ENCODE assay signal across 16 cellular contexts in genomic region chr2:216495656-216496055, GRCh38. TPM values are rescaled to one million over a fixed set of nuclear protein-coding genes. Genes with fewer than 3 reads are reported as not detected.
DNase-seq lines count a peak whose midpoint lies in the region; ATAC-seq, FAIRE-seq and TF ChIP-seq lines count a peak whose summit lies in the region.
"Had no signal": no experiment of that assay in that cellular context is flagged by ENCODE, and none has a peak within 500 bp of the region (broad histone marks: within the 10 kb centered on the region; RNA-seq: fewer than 3 reads in every experiment).

No MANE protein-coding gene starts in this region.

- FAIRE-seq in endothelial cell of umbilical vein (lab: Jason Lieb, UNC) = peak; percentile 77
- FAIRE-seq: endometrium had no signal

- POLR2A ChIA-PET in endothelial cell of umbilical vein (lab: Charles Lee) = no interaction called here

- peaks cover 83% of the 10 kb centered on the region for H3K4me1 ChIP-seq in SJSA1 (replicated peaks)
- H3K4me1 ChIP-seq in endothelial cell of umbilical vein (ENCODE audit: control insufficient read depth, extremely low read depth, insufficient read depth, low read length) = peaks cover 55% of the 10 kb centered on the region
- peaks cover 20 to 75% (median 54%) of the 10 kb centered on the region in 6 donors for H3K4me1 ChIP-seq in spleen

- peak overlapping the region; percentile 43 for H3K4me2 ChIP-seq in endothelial cell of umbilical vein (ENCODE audit: insufficient read depth, low read length)

- no peak overlapping the region for H3K9ac ChIP-seq in endothelial cell of umbilical vein (replicated peaks; ENCODE audit: extremely low read depth, insufficient read depth, low read length)

- H3K27ac ChIP-seq in SJSA1 = peak overlapping the region; percentile 41
- H3K27ac ChIP-seq in endothelial cell of umbilical vein (ENCODE audit: insufficient read depth, low read depth, low read length) = peak overlapping the region; percentile 30
- peak overlapping the region in 5 of 8 donors; percentile 6 to 44 (median 17) for H3K27ac ChIP-seq in spleen
- H3K27ac ChIP-seq: lower lobe of right lung had no signal

- peaks cover 19% of the 10 kb centered on the region for H3K36me3 ChIP-seq in SJSA1
- H3K36me3 ChIP-seq in endothelial cell of umbilical vein (ENCODE audit: control insufficient read depth in 2 of 2, extremely low read depth in 1 of 2, insufficient read depth in 2 of 2, low read length in 2 of 2) = peaks cover 3 to 6% of the 10 kb centered on the region in 2 experiments
- H3K36me3 ChIP-seq in spleen = peaks cover 0 to 15% (median 10%) of the 10 kb centered on the region in 6 donors

- TF ChIP-seq CTCF in endothelial cell of umbilical vein (IDR thresholded peaks at IDR 0.05; ENCODE audit: extremely low read depth in 1 of 2, insufficient read depth in 1 of 2, low read depth in 1 of 2, low read length in 2 of 2) = no peak
- no peak for TF ChIP-seq CTCF in spleen (IDR thresholded peaks at IDR 0.05 in 8 of 11, conservative IDR thresholded peaks at IDR 0.05 in 3 of 11)

- no peak overlapping the region for H2AFZ ChIP-seq in endothelial cell of umbilical vein (ENCODE audit: low read depth, low read length)

- H3K9me3 ChIP-seq in SJSA1 (replicated peaks) (no peaks in the 10 kb centered on the region), endothelial cell of umbilical vein (replicated peaks; ENCODE audit: control insufficient read depth, insufficient read depth, low read length) (no peaks in the 10 kb centered on the region), spleen (no peaks in the 10 kb centered on the region)
- H3K9me3 ChIP-seq: lower lobe of right lung had no signal

- no peaks in the 10 kb centered on the region for H4K20me1 ChIP-seq in endothelial cell of umbilical vein (replicated peaks; ENCODE audit: control insufficient read depth, extremely low read depth, insufficient read depth, low read length)

- CTCF ChIA-PET in endothelial cell of umbilical vein (lab: Charles Lee) = interaction anchor here (0.7 kb wide), 1 partner anchor 296 kb away, joined by 3 read pairs; no protein-coding TSS in a partner anchor

- peaks cover 20% of the 10 kb centered on the region for H3K79me2 ChIP-seq in endothelial cell of umbilical vein (ENCODE audit: control insufficient read depth, insufficient read depth, low read length)

- no peak overlapping the region for H3K4me3 ChIP-seq in SJSA1
- no peak overlapping the region for H3K4me3 ChIP-seq in endothelial cell of umbilical vein (replicated peaks in 1 of 3; ENCODE audit: insufficient read depth in 1 of 3, low read depth in 1 of 3, low read length in 3 of 3)
- no peak overlapping the region for H3K4me3 ChIP-seq in spleen
- H3K4me3 ChIP-seq: lower lobe of right lung had no signal

- intact Hi-C loops in endothelial cell of umbilical vein (cut with micrococcal nuclease) (loop anchor here (5.0 to 10.0 kb wide), 3 partner anchors 181 to 383 kb away; no protein-coding TSS in a partner anchor), spleen (cut with DNase I; ENCODE audit: low total_unique reads) (loop anchor here (10.0 kb wide), 1 partner anchor 81 kb away; the partner anchor contains the start of gene SMARCAL1)

- TF ChIP-seq POLR2A in endothelial cell of umbilical vein (IDR thresholded peaks at IDR 0.05; ENCODE audit: low read depth, low read length) (no peak), spleen (IDR thresholded peaks at IDR 0.05) (no peak)

- H3K9me1 ChIP-seq in endothelial cell of umbilical vein (replicated peaks; ENCODE audit: control insufficient read depth, extremely low read depth, insufficient read depth, low read length) = no peaks in the 10 kb centered on the region

- peak; percentile 29 for DNase-seq in SIG-M5 treated with dmso at 0.1 percent for 504 hours (lab: John Stamatoyannopoulos, UW; ENCODE audit: unreplicated experiment)
- DNase-seq in SIG-M5 (lab: John Stamatoyannopoulos, UW) = no peak
- DNase-seq in SJSA1 (ENCODE audit: low read depth in 1 of 2, low spot score in 2 of 2) = peak; percentile 55 to 69
- peak; percentile 77 for DNase-seq in endothelial cell of umbilical vein (ENCODE audit: low read depth, low spot score)
- no peak for DNase-seq in spleen
- no peak for DNase-seq in GM19240 (ENCODE audit: insufficient read length, low spot score)
- no peak for DNase-seq in effector CD4-positive, alpha-beta T cell
- DNase-seq: activated CD4-positive, alpha-beta T cell treated with anti-CD3 and anti-CD28 coated beads for 4 hours; aorta; lower lobe of right lung; NCI-H1694 treated with DMSO at 0.1 percent for 48 hours; NCI-H69; occipital lobe; trophoblast cell had no signal

- 19 to 48% (median 36%) methylated on average over 2 of the region's 2 CpGs for WGBS in spleen, 5 donors

- no peak for ATAC-seq in GM21381 (IDR thresholded peaks at IDR 0.05; ENCODE audit: unreplicated experiment)
- ATAC-seq: lower lobe of right lung had no signal

- dilution Hi-C loops in endothelial cell of umbilical vein (cut with MboI; ENCODE audit: extremely low pct_ligation_motif_present, low sequenced_read_pairs) = no loop called here

- BruUV-seq in endothelial cell of umbilical vein (replicated peaks; lab: Mats Ljungman, UMichigan) = no TSS peak

- H3K27me3 ChIP-seq in SJSA1 (replicated peaks) (no peaks in the 10 kb centered on the region), endothelial cell of umbilical vein (ENCODE audit: control insufficient read depth in 2 of 2, insufficient read depth in 2 of 2, low read length in 2 of 2) (no peaks in the 10 kb centered on the region), spleen (replicated peaks in 1 of 7) (no peaks in the 10 kb centered on the region)

TF ChIP-seq in endothelial cell of umbilical vein, 7 proteins besides CTCF, POLR2A, EP300 and RAD21:
- TF ChIP-seq MAX (IDR thresholded peaks at IDR 0.05; ENCODE audit: insufficient read depth, insufficient read length) (no peak), JUN (IDR thresholded peaks at IDR 0.05; ENCODE audit: borderline replicate concordance, insufficient read depth, insufficient read length, low read depth) (peak; percentile 67), EZH2 (IDR thresholded peaks at IDR 0.05; ENCODE audit: borderline replicate concordance, low read depth, low read length, severe bottlenecking) (no peak), POLR2AphosphoS5 (IDR thresholded peaks at IDR 0.05; ENCODE audit: insufficient read depth, low read depth, low read length) (peak; percentile 11), FOS (IDR thresholded peaks at IDR 0.05; ENCODE audit: borderline replicate concordance, insufficient read depth, low read length) (peak; percentile 92), GATA2 (IDR thresholded peaks at IDR 0.05; ENCODE audit: insufficient read depth, insufficient read length, low read depth, low read length) (no peak)

RNA-seq across cellular contexts. Expression of gene RPL37A, which starts 3.0 kb away (rescaled TPM):
- 1,252 and 2,448 TPM in 2 replicates for total RNA-seq in SJSA1 (2014; rRNA removed; shearing (Covaris generic))
- 2,628 and 2,952 TPM in 2 replicates for total RNA-seq in endothelial cell of umbilical vein
- polyA plus RNA-seq in endothelial cell of umbilical vein = 1,143 and 1,889 TPM in 2 replicates
- 2,402 and 3,048 TPM in 2 replicates for polyA plus RNA-seq in endothelial cell of umbilical vein (2011; cell fraction: cytosol; rRNA removed)
- polyA plus RNA-seq in endothelial cell of umbilical vein (2011; cell fraction: nucleus; rRNA removed) = 806 and 883 TPM in 2 replicates
- polyA plus RNA-seq in endothelial cell of umbilical vein (2012) = 5,195 and 6,189 TPM in 2 replicates
- 605 and 868 TPM in 2 replicates for polyA minus RNA-seq in endothelial cell of umbilical vein
- 771 TPM for polyA minus RNA-seq in endothelial cell of umbilical vein (2011; cell fraction: cytosol; rRNA and poly(A)+ RNA removed)
- polyA minus RNA-seq in endothelial cell of umbilical vein (2011; cell fraction: nucleus; rRNA and poly(A)+ RNA removed) = 140 and 162 TPM in 2 replicates
- 1,000 to 10,000 TPM in 4 of 7 donors, 100 to 1,000 TPM in 3; 688 to 2,288 (median 1,633) TPM for total RNA-seq in spleen
- polyA plus RNA-seq in spleen = 1,000 to 10,000 TPM; 5,553 to 9,110 (median 7,989) TPM

Comparison
In these comparisons a context has a peak if more than half of its experiments do, and no peak if none do; other contexts are left out.
1. DNase-seq: peak in SIG-M5 treated with dmso at 0.1 percent for 504 hours (single experiment), SJSA1 (2 of 2) and endothelial cell of umbilical vein (single experiment); none in SIG-M5 (single experiment), spleen (single experiment), GM19240 (single experiment) and effector CD4-positive, alpha-beta T cell (single experiment).
2. Peak in every context shown above with its lines, with median percentiles within 50 percentile points of each other: H3K27ac ChIP-seq.